Comparison of ENCODE assay signal across 8 cellular contexts in genomic region chr14:76761849-76762616, GRCh38. TPM values are rescaled to one million over a fixed set of nuclear protein-coding genes. Genes with fewer than 3 reads are reported as not detected.
A peak's percentile ranks its signal among the peaks of the same experiment; 100 is the strongest.
DNase-seq lines count a peak whose midpoint lies in the region; ATAC-seq and TF ChIP-seq lines count a peak whose summit lies in the region.

No MANE protein-coding gene starts in this region.

- ATAC-seq in GM19452 (IDR thresholded peaks at IDR 0.05; ENCODE audit: unreplicated experiment) (peak; percentile 39), Panc1 (peak; percentile 81), HG02571 (IDR thresholded peaks at IDR 0.05; ENCODE audit: unreplicated experiment) (no peak)

- H3K4me1 ChIP-seq in Panc1 (ENCODE audit: control insufficient read depth, insufficient read depth, low read length) (no peaks in the 10 kb centered on the region), esophagus (ENCODE audit: control insufficient read depth in 2 of 2, insufficient read depth in 2 of 2, low read length in 1 of 2) (peaks cover 0 to 3% of the 10 kb centered on the region in 2 donors)

- no peaks in the 10 kb centered on the region; the same call in 1 of the 2 replicates for H3K36me3 ChIP-seq in Panc1 (ENCODE audit: control insufficient read depth, insufficient read depth, low read length)
- H3K36me3 ChIP-seq in esophagus (ENCODE audit: control insufficient read depth in 2 of 2, insufficient read depth in 2 of 2, low read length in 1 of 2): no peaks in the 10 kb centered on the region

- POLR2A ChIA-PET in AG04449 (lab: Yijun Ruan, JAX) (no interaction called here), Panc1 (lab: Charles Lee) (no interaction called here)

- H3K9me3 Mint-ChIP-seq in nephron: no peaks in the 10 kb centered on the region

- DNase-seq in AG04449 (ENCODE audit: low read depth, low spot score) (no peak), Panc1 (ENCODE audit: low read depth, low spot score) (no peak), DMS153 treated with DMSO at 0.1 percent for 48 hours (lab: John Stamatoyannopoulos, UW; ENCODE audit: unreplicated experiment) (no peak)
- DNase-seq in stimulated activated naive CD4-positive, alpha-beta T cell treated with Interleukin-2 at 50 U/mL for 16 hours (lab: John Stamatoyannopoulos, UW): no peak

- H3K36me3 Mint-ChIP-seq in nephron (ENCODE audit: low read depth): peaks cover 3% of the 10 kb centered on the region

- in situ Hi-C loops in Panc1 (cut with HindIII; ENCODE audit: low pct_unique_long_range_greater_than_20kb, low sequenced_read_pairs): no loop called here

- H3K27me3 ChIP-seq in Panc1 (ENCODE audit: control insufficient read depth, insufficient read depth, low read length) (no peaks in the 10 kb centered on the region), esophagus (ENCODE audit: control insufficient read depth in 1 of 2, insufficient read depth in 2 of 2, low read length in 2 of 2) (no peaks in the 10 kb centered on the region)

- TF ChIP-seq CTCF in AG04449 (IDR thresholded peaks at IDR 0.05; ENCODE audit: insufficient read depth, low read length, missing control alignments): no peak
- TF ChIP-seq CTCF in Panc1 (IDR thresholded peaks at IDR 0.05): no peak
- TF ChIP-seq CTCF in nephron (IDR thresholded peaks at IDR 0.05; ENCODE audit: unreplicated experiment in 3 of 3): no peak

- peaks cover 3% of the 10 kb centered on the region for H3K27me3 Mint-ChIP-seq in nephron (ENCODE audit: low read depth)

- peak overlapping the region; percentile 68 for H3K4me3 ChIP-seq in AG04449 (ENCODE audit: low read depth, low read length)
- H3K4me3 ChIP-seq in Panc1 (ENCODE audit: low read depth in 2 of 2, low read length in 2 of 2): peak overlapping the region; percentile 51 to 52
- peak overlapping the region; percentile 53 to 74 for H3K4me3 ChIP-seq in esophagus (ENCODE audit: low read depth in 1 of 2, low read length in 2 of 2)

- H3K4me3 Mint-ChIP-seq in nephron: peak overlapping the region; percentile 95 to 99 (median 97)

- no TSS peak for BruUV-seq in Panc1 (replicated peaks; lab: Mats Ljungman, UMichigan)

- peak overlapping the region; percentile 86 to 97 (median 90) for H3K27ac Mint-ChIP-seq in nephron

- H3K4me1 Mint-ChIP-seq in nephron: peaks cover 47% of the 10 kb centered on the region

- no peak overlapping the region for H3K27ac ChIP-seq in Panc1 (ENCODE audit: low read length)
- peak overlapping the region; percentile 50 to 58 for H3K27ac ChIP-seq in esophagus (ENCODE audit: low read depth in 2 of 2, low read length in 1 of 2)

- 0 to 1% methylated on average over 63 to 80 of the region's 80 CpGs for WGBS in esophagus, 2 donors

- H3K9me3 ChIP-seq in Panc1 (ENCODE audit: control insufficient read depth, insufficient read depth, low read depth, low read length) (no peaks in the 10 kb centered on the region), esophagus (ENCODE audit: control insufficient read depth in 2 of 2, insufficient read depth in 1 of 2, low read depth in 1 of 2, low read length in 1 of 2) (no peaks in the 10 kb centered on the region)

- CTCF ChIA-PET in AG04449 (lab: Yijun Ruan, JAX) (interaction anchor here (1.5 to 1.8 kb wide), 2 partner anchors 23 to 52 kb away, joined by 4 to 7 read pairs; no protein-coding TSS in a partner anchor), Panc1 (lab: Charles Lee) (no interaction called here)

- intact Hi-C loops in Panc1 (cut with micrococcal nuclease; ENCODE audit: unreplicated experiment): no loop called here

RNA-seq across cellular contexts. Expression of gene VASH1, which starts 0.8 kb away (rescaled TPM):
- total RNA-seq in Panc1 (2021; ENCODE audit: unreplicated experiment): 5.2 TPM
- 5.3 TPM for polyA plus RNA-seq in Panc1 (2012; ENCODE audit: insufficient read length)
- polyA plus RNA-seq in esophagus: 1 to 10 TPM; 1.9 to 2.4 TPM

RNA-seq across cellular contexts. Expression of gene ANGEL1, which starts 50.6 kb away (rescaled TPM):
- 19.1 TPM for total RNA-seq in Panc1 (2021; ENCODE audit: unreplicated experiment)
- 15.3 TPM for polyA plus RNA-seq in Panc1 (2012; ENCODE audit: insufficient read length)
- 1 to 10 TPM; 3.7 to 5.1 TPM for polyA plus RNA-seq in esophagus
